1 cellular context compared by ENCODE assay signal in the genomic region with DNA sequence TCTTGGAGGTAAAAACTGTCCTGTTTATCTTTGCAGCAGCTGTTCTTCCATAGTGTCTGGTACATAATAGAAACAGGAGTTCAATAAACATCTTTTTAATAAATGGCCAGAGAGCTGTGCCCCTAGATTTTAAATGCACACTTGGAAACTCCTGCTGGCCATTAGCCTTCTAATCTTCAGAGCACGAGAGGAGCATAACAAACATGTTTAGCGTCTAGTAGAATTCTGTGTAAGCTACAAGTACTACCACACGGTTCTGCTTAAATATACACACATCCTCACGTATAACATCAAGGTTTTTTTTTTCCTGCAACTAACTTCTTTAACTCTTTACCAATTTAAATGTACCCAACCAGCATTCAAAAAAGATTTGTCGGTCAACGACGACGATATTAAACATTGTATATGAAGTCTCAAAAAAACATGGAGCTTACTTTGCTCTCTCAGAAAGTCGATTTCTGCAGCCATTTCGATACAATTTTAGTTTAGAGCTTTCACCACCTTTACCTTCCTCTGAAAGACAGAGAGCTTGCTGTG.
A peak's percentile ranks its signal among the peaks of the same experiment; 100 is the strongest.
TF ChIP-seq lines count a peak whose summit lies in the region.

No MANE protein-coding gene starts in this region.

TF ChIP-seq in K562, 482 proteins besides CTCF, POLR2A, EP300 and RAD21 (continued from another document):
- TF ChIP-seq, protein P1, sequence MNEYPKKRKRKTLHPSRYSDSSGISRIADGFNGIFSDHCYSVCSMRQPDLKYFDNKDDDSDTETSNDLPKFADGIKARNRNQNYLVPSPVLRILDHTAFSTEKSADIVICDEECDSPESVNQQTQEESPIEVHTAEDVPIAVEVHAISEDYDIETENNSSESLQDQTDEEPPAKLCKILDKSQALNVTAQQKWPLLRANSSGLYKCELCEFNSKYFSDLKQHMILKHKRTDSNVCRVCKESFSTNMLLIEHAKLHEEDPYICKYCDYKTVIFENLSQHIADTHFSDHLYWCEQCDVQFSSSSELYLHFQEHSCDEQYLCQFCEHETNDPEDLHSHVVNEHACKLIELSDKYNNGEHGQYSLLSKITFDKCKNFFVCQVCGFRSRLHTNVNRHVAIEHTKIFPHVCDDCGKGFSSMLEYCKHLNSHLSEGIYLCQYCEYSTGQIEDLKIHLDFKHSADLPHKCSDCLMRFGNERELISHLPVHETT (CRISPR knock-in tag; conservative IDR thresholded peaks at IDR 0.05 in 1 of 2, IDR thresholded peaks at IDR 0.05 in 1 of 2) = peak in 1 of 2 experiments; percentile 61; a peak in 1 of 4 replicates
- TF ChIP-seq MYC (IDR thresholded peaks at IDR 0.05; ENCODE audit: low read depth, low read length) = no peak
- no peak for TF ChIP-seq MYC (CRISPR knock-in tag; IDR thresholded peaks at IDR 0.05; ENCODE audit: borderline replicate concordance, low read depth)
- TF ChIP-seq KAT7 (CRISPR knock-in tag; IDR thresholded peaks at IDR 0.05; ENCODE audit: borderline replicate concordance) = 0 out of 2 replicates have a peak, but pooled peaks have one; percentile 2
- TF ChIP-seq POLR2B (IDR thresholded peaks at IDR 0.05; ENCODE audit: low read depth, partially characterized antibody) = no peak
- TF ChIP-seq BHLHE40 (IDR thresholded peaks at IDR 0.05; ENCODE audit: low read length) = 0 out of 2 replicates have a peak, but pooled peaks have one; percentile 1
